17 cellular contexts compared by ENCODE assay signal in the genomic region with DNA sequence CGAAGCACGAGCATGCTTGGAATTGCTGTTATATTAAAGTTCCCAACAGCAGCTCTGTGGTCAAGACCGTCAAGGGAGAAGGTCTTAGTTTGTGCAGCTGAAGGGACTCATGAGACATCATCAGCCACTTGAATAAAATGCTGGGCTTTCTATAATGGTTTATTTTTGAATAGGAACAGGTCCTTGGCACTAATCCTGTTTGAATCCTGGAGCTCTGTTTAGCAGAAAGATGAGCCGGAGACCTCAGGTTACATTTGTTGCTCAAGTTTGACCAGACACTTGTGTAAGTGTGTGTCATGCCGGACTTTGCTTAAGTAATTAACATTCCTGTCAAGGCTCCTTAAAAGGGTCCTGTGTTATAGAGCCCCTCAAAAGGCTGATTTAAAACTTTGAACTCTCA.
DNase-seq lines count a peak whose midpoint lies in the region; ATAC-seq and TF ChIP-seq lines count a peak whose summit lies in the region.
"Had no signal": no experiment of that assay in that cellular context is flagged by ENCODE, and none has a peak within 500 bp of the region (broad histone marks: within the 10 kb centered on the region; RNA-seq: fewer than 3 reads in every experiment).

No MANE protein-coding gene starts in this region.

- no peak overlapping the region for H3K23ac ChIP-seq in IMR-90 (ENCODE audit: low read depth, low read length)

- CTCF ChIA-PET in IMR-90 (lab: Yijun Ruan, JAX): interaction anchor here (0.6 kb wide), 1 partner anchor 204 kb away, joined by 3 read pairs; no protein-coding TSS in a partner anchor

- dilution Hi-C loops in IMR-90 (cut with HindIII; ENCODE audit: low sequenced_read_pairs, unreplicated experiment): no loop called here

- H2BK20ac ChIP-seq in IMR-90 (ENCODE audit: low read depth, low read length): no peak overlapping the region

- H3K4me3 ChIP-seq in IMR-90 (ENCODE audit: insufficient read depth, low read depth, low read length) (no peak overlapping the region), foreskin fibroblast (ENCODE audit: low read depth in 1 of 2, low read length in 2 of 2) (no peak overlapping the region), psoas muscle (no peak overlapping the region)
- H3K4me3 ChIP-seq: Peyer's patch had no signal

- BruUV-seq in IMR-90 (replicated peaks; lab: Mats Ljungman, UMichigan): no TSS peak

- peak; percentile 48 for DNase-seq in IMR-90
- DNase-seq in amniotic epithelial cell (ENCODE audit: low read depth): peak; percentile 72
- peak; percentile 35 to 55 for DNase-seq in foreskin fibroblast
- no peak for DNase-seq in psoas muscle
- DNase-seq in NCI-H146 (lab: John Stamatoyannopoulos, UW): no peak
- no peak for DNase-seq in DMS114 treated with DMSO at 0.1 percent for 48 hours (lab: John Stamatoyannopoulos, UW; ENCODE audit: unreplicated experiment)
- DNase-seq in cerebellar nuclear complex (lab: John Stamatoyannopoulos, UW): no peak
- DNase-seq in activated CD4-positive, alpha-beta T cell treated with anti-CD3 and anti-CD28 coated beads, Interleukin-2, amount 50 U/mL, for 1 hour: no peak
- DNase-seq: DMS79 treated with DMSO at 0.1 percent for 48 hours, KBM-7, MV-4-11, NCI-H1930, NCI-H2171, NCI-H446, Peyer's patch had no signal

- TF ChIP-seq POLR2A in IMR-90 (IDR thresholded peaks at IDR 0.05; ENCODE audit: low read depth, low read length): no peak

- no peaks in the 10 kb centered on the region; the same call in 1 of the 2 replicates for H3K27me3 ChIP-seq in IMR-90 (ENCODE audit: control insufficient read depth, insufficient read depth, low read length)
- H3K27me3 ChIP-seq in psoas muscle (ENCODE audit: insufficient read depth in 3 of 3, low read length in 2 of 3): no peaks in the 10 kb centered on the region
- H3K27me3 ChIP-seq: Peyer's patch had no signal

- TF ChIP-seq RAD21 in IMR-90 (IDR thresholded peaks at IDR 0.05; ENCODE audit: low read length): no peak

- no peak overlapping the region for H3K56ac ChIP-seq in IMR-90 (ENCODE audit: extremely low read depth, insufficient read depth, low read length)

- H4K20me1 ChIP-seq in IMR-90 (ENCODE audit: insufficient read depth, low read length): no peaks in the 10 kb centered on the region

- H3K4me2 ChIP-seq in IMR-90 (ENCODE audit: low read depth, low read length): no peak overlapping the region; the same call in 1 of the 2 replicates

- POLR2A ChIA-PET in IMR-90 (lab: Charles Lee; ENCODE audit: unreplicated experiment): no interaction called here

- H4K8ac ChIP-seq in IMR-90 (ENCODE audit: low read depth in 2 of 2, low read length in 2 of 2): no peak overlapping the region

- TF ChIP-seq CTCF in IMR-90 (conservative IDR thresholded peaks at IDR 0.05; ENCODE audit: low read depth, low read length) (no peak), foreskin fibroblast (IDR thresholded peaks at IDR 0.05; ENCODE audit: low read depth, low read length) (no peak), psoas muscle (IDR thresholded peaks at IDR 0.05) (no peak)

- H3K4me1 ChIP-seq in IMR-90 (ENCODE audit: control insufficient read depth, insufficient read depth, low read length) (peaks cover 3% of the 10 kb centered on the region; the same call in 1 of the 2 replicates), psoas muscle (peaks cover 18% of the 10 kb centered on the region)
- H3K4me1 ChIP-seq: Peyer's patch had no signal

- H4K5ac ChIP-seq in IMR-90 (ENCODE audit: low read depth, low read length): no peak overlapping the region

- in situ Hi-C loops in IMR-90 (cut with MboI; ENCODE audit: low sequenced_read_pairs): no loop called here

- H3K9me3 ChIP-seq in IMR-90 (ENCODE audit: control insufficient read depth, insufficient read depth, low read length): peaks cover 2% of the 10 kb centered on the region; the same call in 1 of the 2 replicates
- H3K9me3 ChIP-seq in psoas muscle: no peaks in the 10 kb centered on the region
- H3K9me3 ChIP-seq: Peyer's patch had no signal

- H2BK5ac ChIP-seq in IMR-90 (ENCODE audit: low read depth, low read length, poor library complexity, severe bottlenecking): no peak overlapping the region

- no peaks in the 10 kb centered on the region for H3K79me1 ChIP-seq in IMR-90 (ENCODE audit: low read depth in 1 of 2, low read length in 2 of 2)

- H2BK15ac ChIP-seq in IMR-90 (ENCODE audit: low read depth, low read length): no peak overlapping the region

- H3K36me3 ChIP-seq in IMR-90 (ENCODE audit: control insufficient read depth, insufficient read depth, low read length) (no peaks in the 10 kb centered on the region), psoas muscle (ENCODE audit: insufficient read depth in 1 of 2, low read depth in 1 of 2) (no peaks in the 10 kb centered on the region)
- H3K36me3 ChIP-seq: Peyer's patch had no signal

- no peak overlapping the region for H3K4ac ChIP-seq in IMR-90 (ENCODE audit: low read depth, low read length)

- H3K18ac ChIP-seq in IMR-90 (ENCODE audit: low read depth, low read length): no peak overlapping the region

- intact Hi-C loops in IMR-90 (cut with micrococcal nuclease): no loop called here
- intact Hi-C loops in psoas muscle (cut with DNase I): no loop called here

- no peak overlapping the region for H3K14ac ChIP-seq in IMR-90 (replicated peaks; ENCODE audit: low read depth, low read length)

- H2AFZ ChIP-seq in IMR-90 (replicated peaks; ENCODE audit: low read length, poor library complexity): no peak overlapping the region

- ATAC-seq in IMR-90 (ENCODE audit: low read depth) (peak; percentile 61), psoas muscle (peak; percentile 86 to 96 (median 90))
- ATAC-seq: Right ventricle myocardium inferior had no signal

- no peaks in the 10 kb centered on the region; the same call in 1 of the 2 replicates for H3K9me1 ChIP-seq in IMR-90 (ENCODE audit: insufficient read depth, low read length)

- H3K27ac ChIP-seq in IMR-90 (ENCODE audit: insufficient read depth, low read length): no peak overlapping the region
- H3K27ac ChIP-seq in psoas muscle: peak overlapping the region; percentile 19
- H3K27ac ChIP-seq: C4-2B, Peyer's patch had no signal

- H2BK120ac ChIP-seq in IMR-90 (ENCODE audit: low read depth, low read length): no peak overlapping the region

- H2AK5ac ChIP-seq in IMR-90 (ENCODE audit: low read depth, low read length): no peak overlapping the region

- no peak overlapping the region for H2AK9ac ChIP-seq in IMR-90 (replicated peaks; ENCODE audit: low read depth, low read length, poor library complexity)

- no peak overlapping the region for H3K9ac ChIP-seq in IMR-90 (ENCODE audit: low read depth, low read length)

- WGBS in IMR-90 (ENCODE audit: extremely low coverage in 2 of 2, insufficient read length in 1 of 2), 2 experiments: 100% methylated on average over 1 of the region's 5 CpGs; no CpG with 5 or more reads in 1 of the 2 experiments
- 20 to 37% (median 26%) methylated on average over 5 of the region's 5 CpGs for WGBS in psoas muscle, 3 donors

- H4K91ac ChIP-seq in IMR-90 (ENCODE audit: insufficient read depth, low read depth, low read length): no peak overlapping the region

TF ChIP-seq in IMR-90, 13 proteins besides CTCF, POLR2A, EP300 and RAD21:
- no peak for TF ChIP-seq MAZ (IDR thresholded peaks at IDR 0.05; ENCODE audit: borderline replicate concordance, low read depth, low read length)
- peak; percentile 48; the same call in 1 of the 2 replicates for TF ChIP-seq CEBPB (IDR thresholded peaks at IDR 0.05; ENCODE audit: low read depth, low read length)
- TF ChIP-seq, protein P1, sequence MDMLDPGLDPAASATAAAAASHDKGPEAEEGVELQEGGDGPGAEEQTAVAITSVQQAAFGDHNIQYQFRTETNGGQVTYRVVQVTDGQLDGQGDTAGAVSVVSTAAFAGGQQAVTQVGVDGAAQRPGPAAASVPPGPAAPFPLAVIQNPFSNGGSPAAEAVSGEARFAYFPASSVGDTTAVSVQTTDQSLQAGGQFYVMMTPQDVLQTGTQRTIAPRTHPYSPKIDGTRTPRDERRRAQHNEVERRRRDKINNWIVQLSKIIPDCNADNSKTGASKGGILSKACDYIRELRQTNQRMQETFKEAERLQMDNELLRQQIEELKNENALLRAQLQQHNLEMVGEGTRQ (IDR thresholded peaks at IDR 0.05; ENCODE audit: low read depth, low read length): no peak

Comparison
In these comparisons a context has a peak if more than half of its experiments do, and no peak if none do; other contexts are left out.
1. DNase-seq: peak in IMR-90 (single experiment), amniotic epithelial cell (single experiment) and foreskin fibroblast (2 of 2); none in psoas muscle (0 of 2), NCI-H146 (single experiment), DMS114 treated with DMSO at 0.1 percent for 48 hours (single experiment), cerebellar nuclear complex (0 of 2) and activated CD4-positive, alpha-beta T cell treated with anti-CD3 and anti-CD28 coated beads, Interleukin-2, amount 50 U/mL, for 1 hour (single experiment).